16 cellular contexts compared by ENCODE assay signal in the genomic region with DNA sequence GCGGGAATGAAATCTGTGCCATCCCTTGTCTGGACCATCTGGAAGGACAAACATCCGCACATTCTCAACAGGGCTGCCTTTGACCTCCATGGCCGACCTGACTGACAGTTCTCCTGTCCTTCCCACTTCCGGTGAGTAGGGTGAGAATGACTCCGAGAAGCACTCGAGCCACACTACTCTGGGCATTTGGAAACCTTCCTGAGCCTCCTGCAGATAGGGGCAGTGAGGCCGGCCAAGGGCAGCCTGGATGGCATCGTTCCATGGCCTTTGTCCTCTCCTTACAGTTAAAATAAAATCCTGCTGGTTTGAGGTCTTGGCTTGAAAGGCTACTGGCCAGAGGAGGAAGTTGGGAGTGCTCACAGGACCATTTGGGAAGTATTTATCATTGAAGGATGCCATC.
DNase-seq lines count a peak whose midpoint lies in the region; ATAC-seq, FAIRE-seq and TF ChIP-seq lines count a peak whose summit lies in the region.
"Had no signal": no experiment of that assay in that cellular context is flagged by ENCODE, and none has a peak within 500 bp of the region (broad histone marks: within the 10 kb centered on the region; RNA-seq: fewer than 3 reads in every experiment).

No MANE protein-coding gene starts in this region.

- H3K4me1 Mint-ChIP-seq in neural progenitor cell: peaks cover 75% of the 10 kb centered on the region
- H3K4me1 Mint-ChIP-seq: CD4-positive, CD25-positive, alpha-beta regulatory T cell had no signal

- no peak for TF ChIP-seq POLR2A in HepG2 (IDR thresholded peaks at IDR 0.05; ENCODE audit: insufficient read depth in 1 of 2, low read depth in 2 of 2, low read length in 2 of 2)

- H3K4me2 ChIP-seq in HepG2 (ENCODE audit: low read depth, low read length) (no peak overlapping the region), neural progenitor cell (no peak overlapping the region)

- H3K27me3 ChIP-seq in liver (ENCODE audit: control insufficient read depth in 4 of 4, insufficient read depth in 4 of 4, low read length in 3 of 4) (no peaks in the 10 kb centered on the region), HepG2 (ENCODE audit: control insufficient read depth in 1 of 2, insufficient read depth in 2 of 2, low read length in 2 of 2) (peaks cover 0 to 33% of the 10 kb centered on the region in 2 experiments; a peak in 2 of 5 replicates), left ventricle myocardium inferior (ENCODE audit: low read depth) (no peaks in the 10 kb centered on the region), neural progenitor cell (no peaks in the 10 kb centered on the region)
- H3K27me3 ChIP-seq: BLaER1 treated with 17β-estradiol and CSF1 and Interleukin-3, amounts not matched to agents 10 nM and 100 nM had no signal

- intact Hi-C loops in HepG2 (cut with micrococcal nuclease; ENCODE audit: unreplicated experiment): no loop called here
- intact Hi-C loops in left ventricle myocardium inferior (cut with micrococcal nuclease): loop anchor here (10.0 kb wide), 1 partner anchor 61 kb away; no protein-coding TSS in a partner anchor
- intact Hi-C loops in head of caudate nucleus (cut with DNase I): no loop called here

- TF ChIP-seq RAD21 in liver (IDR thresholded peaks at IDR 0.05) (peak in 1 of 2 donors; percentile 27), HepG2 (CRISPR knock-in tag; IDR thresholded peaks at IDR 0.05) (no peak)

- DNase-seq in HepG2 (ENCODE audit: low spot score): no peak
- DNase-seq in left ventricle myocardium inferior: no peak
- DNase-seq in neural progenitor cell (ENCODE audit: low spot score): no peak
- no peak for DNase-seq in head of caudate nucleus
- no peak for DNase-seq in NCI-H146 treated with DMSO at 0.1 percent for 48 hours (lab: John Stamatoyannopoulos, UW; ENCODE audit: unreplicated experiment)
- no peak for DNase-seq in stimulated activated CD4-positive, alpha-beta T cell treated with anti-CD3 and anti-CD28 coated beads, Interleukin-1b, Interleukin-23, amount 100 ng/mL, for 48 hours
- DNase-seq: ACHN; CD4-positive, CD25-positive, alpha-beta regulatory T cell; DMS79 had no signal

- TF ChIP-seq CTCF in liver (IDR thresholded peaks at IDR 0.05; ENCODE audit: low read depth, low read length, missing input control) (no peak), HepG2 (CRISPR knock-in tag; IDR thresholded peaks at IDR 0.05) (no peak), left ventricle myocardium inferior (IDR thresholded peaks at IDR 0.05; ENCODE audit: borderline replicate concordance) (no peak), neural progenitor cell (IDR thresholded peaks at IDR 0.05) (no peak)

- H2AFZ ChIP-seq in HepG2 (ENCODE audit: low read length) (no peak overlapping the region), neural progenitor cell (replicated peaks) (no peak overlapping the region)

- CTCF ChIA-PET in HepG2 (lab: Yijun Ruan, JAX; ENCODE audit: low intra/inter-chr PET ratio, low total read pairs): no interaction called here

- TF ChIP-seq EP300 in HepG2 (IDR thresholded peaks at IDR 0.05; ENCODE audit: low read depth in 2 of 2, low read length in 2 of 2) (no peak), HepG2 (CRISPR knock-in tag; IDR thresholded peaks at IDR 0.05; ENCODE audit: borderline replicate concordance) (no peak)

- no peaks in the 10 kb centered on the region for H3K79me2 ChIP-seq in HepG2 (ENCODE audit: insufficient read depth, low read length)
- H3K79me2 ChIP-seq in neural progenitor cell (ENCODE audit: low read depth): no peaks in the 10 kb centered on the region

- H3K36me3 Mint-ChIP-seq in neural progenitor cell: no peaks in the 10 kb centered on the region
- H3K36me3 Mint-ChIP-seq: CD4-positive, CD25-positive, alpha-beta regulatory T cell had no signal

- no peaks in the 10 kb centered on the region for H4K20me1 ChIP-seq in HepG2 (ENCODE audit: insufficient read depth, low read length)
- H4K20me1 ChIP-seq in neural progenitor cell (ENCODE audit: low read depth): no peaks in the 10 kb centered on the region
- H4K20me1 ChIP-seq: BLaER1 treated with 17β-estradiol and CSF1 and Interleukin-3, amounts not matched to agents 10 nM and 100 nM had no signal

- no peaks in the 10 kb centered on the region for H3K9me3 Mint-ChIP-seq in neural progenitor cell
- H3K9me3 Mint-ChIP-seq: CD4-positive, CD25-positive, alpha-beta regulatory T cell had no signal

- FAIRE-seq in HepG2 (lab: Jason Lieb, UNC): no peak
- FAIRE-seq: GM12878, GM18507, H54 had no signal

- ATAC-seq in HepG2: no peak
- ATAC-seq: GM12878, HCT116 had no signal

- H3K36me3 ChIP-seq in liver (ENCODE audit: control insufficient read depth in 4 of 4, insufficient read depth in 3 of 4, low read depth in 1 of 4, low read length in 3 of 4): no peaks in the 10 kb centered on the region
- no peaks in the 10 kb centered on the region for H3K36me3 ChIP-seq in HepG2 (replicated peaks in 1 of 2; ENCODE audit: control insufficient read depth in 1 of 2, insufficient read depth in 2 of 2, low read length in 2 of 2)
- no peaks in the 10 kb centered on the region for H3K36me3 ChIP-seq in left ventricle myocardium inferior
- no peaks in the 10 kb centered on the region for H3K36me3 ChIP-seq in neural progenitor cell
- H3K36me3 ChIP-seq: BLaER1 treated with 17β-estradiol and CSF1 and Interleukin-3, amounts not matched to agents 10 nM and 100 nM had no signal

- no TSS peak for BruUV-seq in HepG2 (replicated peaks; lab: Mats Ljungman, UMichigan)

- peaks cover 6% of the 10 kb centered on the region for H3F3A ChIP-seq in neural progenitor cell (ENCODE audit: low read depth)

- POLR2A ChIA-PET in HepG2 (lab: Yijun Ruan, JAX): no interaction called here

- H3K4me3 ChIP-seq in liver (ENCODE audit: low read depth in 1 of 3, low read length in 3 of 3) (no peak overlapping the region), HepG2 (replicated peaks in 1 of 3; ENCODE audit: insufficient read depth in 1 of 3, low read depth in 2 of 3, low read length in 3 of 3) (no peak overlapping the region), left ventricle myocardium inferior (no peak overlapping the region), neural progenitor cell (no peak overlapping the region)
- H3K4me3 ChIP-seq: BLaER1 treated with 17β-estradiol and CSF1 and Interleukin-3, amounts not matched to agents 10 nM and 100 nM; GM12878 had no signal

- H3K27ac ChIP-seq in liver (ENCODE audit: low read depth in 1 of 2, low read length in 2 of 2) (no peak overlapping the region), HepG2 (ENCODE audit: extremely low read length, insufficient read depth, low read length) (no peak overlapping the region), left ventricle myocardium inferior (replicated peaks) (peak overlapping the region; percentile 28), neural progenitor cell (no peak overlapping the region), temporal lobe (ENCODE audit: low read depth, low read length) (peak overlapping the region; percentile 100)
- H3K27ac ChIP-seq: BLaER1 treated with 17β-estradiol and CSF1 and Interleukin-3, amounts not matched to agents 10 nM and 100 nM had no signal

- peak overlapping the region; percentile 42 for H3K27ac Mint-ChIP-seq in neural progenitor cell
- H3K27ac Mint-ChIP-seq: CD4-positive, CD25-positive, alpha-beta regulatory T cell had no signal

- H3K9ac ChIP-seq in liver (ENCODE audit: low read depth in 1 of 2, low read length in 2 of 2): no peak overlapping the region
- H3K9ac ChIP-seq in HepG2 (ENCODE audit: insufficient read depth, low read depth, low read length): no peak overlapping the region
- H3K9ac ChIP-seq in neural progenitor cell: no peak overlapping the region
- H3K9ac ChIP-seq: BLaER1 treated with 17β-estradiol and CSF1 and Interleukin-3, amounts not matched to agents 10 nM and 100 nM had no signal

- H3K4me1 ChIP-seq in liver (ENCODE audit: control insufficient read depth in 4 of 4, insufficient read depth in 4 of 4, low read length in 3 of 4) (peaks cover 0 to 5% (median 3%) of the 10 kb centered on the region in 4 donors), HepG2 (ENCODE audit: insufficient read depth, low read length) (no peaks in the 10 kb centered on the region), left ventricle myocardium inferior (peaks cover 59% of the 10 kb centered on the region), neural progenitor cell (peaks cover 34% of the 10 kb centered on the region)

- H3K27me3 Mint-ChIP-seq in neural progenitor cell (ENCODE audit: insufficient read depth, low read depth): peaks cover 11% of the 10 kb centered on the region

- H3K4me3 Mint-ChIP-seq in neural progenitor cell: no peak overlapping the region
- H3K4me3 Mint-ChIP-seq: CD4-positive, CD25-positive, alpha-beta regulatory T cell had no signal

- in situ Hi-C loops in HepG2 (cut with HindIII; ENCODE audit: extremely low pct_ligation_motif_present, low pct_unique_long_range_greater_than_20kb): no loop called here

- WGBS in liver: 36% methylated on average over 8 of the region's 8 CpGs
- 68% methylated on average over 8 of the region's 8 CpGs for WGBS in HepG2 (ENCODE audit: low lambda C conversion rate)

- no peaks in the 10 kb centered on the region for H3K9me3 ChIP-seq in liver (ENCODE audit: control insufficient read depth in 4 of 4, low read length in 3 of 4)
- no peaks in the 10 kb centered on the region for H3K9me3 ChIP-seq in HepG2 (ENCODE audit: low read length)
- H3K9me3 ChIP-seq in left ventricle myocardium inferior (replicated peaks): no peaks in the 10 kb centered on the region
- no peaks in the 10 kb centered on the region for H3K9me3 ChIP-seq in neural progenitor cell (ENCODE audit: low read depth)
- H3K9me3 ChIP-seq: BLaER1 treated with 17β-estradiol and CSF1 and Interleukin-3, amounts not matched to agents 10 nM and 100 nM had no signal

TF ChIP-seq in liver, 16 proteins besides CTCF, POLR2A, EP300 and RAD21:
- TF ChIP-seq NR2F2 (IDR thresholded peaks at IDR 0.05): peak; percentile 83
- peak in 1 of 2 donors; percentile 26 for TF ChIP-seq HNF4A (conservative IDR thresholded peaks at IDR 0.05)
- no peak for TF ChIP-seq HNF4G (IDR thresholded peaks at IDR 0.05)

TF ChIP-seq in HepG2, 621 proteins besides CTCF, POLR2A, EP300 and RAD21 (continues in another document):
- TF ChIP-seq, protein P1, sequence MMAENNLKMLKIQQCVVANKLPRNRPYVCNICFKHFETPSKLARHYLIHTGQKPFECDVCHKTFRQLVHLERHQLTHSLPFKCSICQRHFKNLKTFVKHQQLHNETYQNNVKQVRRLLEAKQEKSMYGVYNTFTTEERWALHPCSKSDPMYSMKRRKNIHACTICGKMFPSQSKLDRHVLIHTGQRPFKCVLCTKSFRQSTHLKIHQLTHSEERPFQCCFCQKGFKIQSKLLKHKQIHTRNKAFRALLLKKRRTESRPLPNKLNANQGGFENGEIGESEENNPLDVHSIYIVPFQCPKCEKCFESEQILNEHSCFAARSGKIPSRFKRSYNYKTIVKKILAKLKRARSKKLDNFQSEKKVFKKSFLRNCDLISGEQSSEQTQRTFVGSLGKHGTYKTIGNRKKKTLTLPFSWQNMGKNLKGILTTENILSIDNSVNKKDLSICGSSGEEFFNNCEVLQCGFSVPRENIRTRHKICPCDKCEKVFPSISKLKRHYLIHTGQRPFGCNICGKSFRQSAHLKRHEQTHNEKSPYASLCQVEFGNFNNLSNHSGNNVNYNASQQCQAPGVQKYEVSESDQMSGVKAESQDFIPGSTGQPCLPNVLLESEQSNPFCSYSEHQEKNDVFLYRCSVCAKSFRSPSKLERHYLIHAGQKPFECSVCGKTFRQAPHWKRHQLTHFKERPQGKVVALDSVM (CRISPR knock-in tag; IDR thresholded peaks at IDR 0.05): no peak

Comparison
In these comparisons a context has a peak if more than half of its experiments do, and no peak if none do; other contexts are left out.
1. H3K27ac ChIP-seq: peak in left ventricle myocardium inferior (single experiment) and temporal lobe (single experiment); none in liver (0 of 2), HepG2 (single experiment) and neural progenitor cell (single experiment).